In the genomic region with DNA sequence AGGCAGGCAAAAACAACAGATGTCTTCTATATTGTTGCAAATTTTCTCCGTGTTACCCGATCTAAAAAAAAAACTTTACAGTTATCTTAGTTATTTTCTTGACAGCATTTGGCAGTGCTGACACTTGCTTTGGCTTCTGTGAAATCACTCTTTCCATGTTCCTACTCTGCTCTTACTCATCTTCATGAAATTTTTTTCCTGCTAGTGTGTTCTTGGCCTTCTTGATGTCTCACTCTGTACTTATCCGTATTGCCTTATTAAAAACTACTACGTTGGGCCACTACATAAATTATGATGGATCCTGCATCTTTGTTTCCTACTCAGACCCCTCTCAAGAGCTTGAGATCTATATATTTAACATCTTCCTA, we compare ENCODE assay signal across 21 cellular contexts.
DNase-seq lines count a peak whose midpoint lies in the region; ATAC-seq and TF ChIP-seq lines count a peak whose summit lies in the region.
"Had no signal": no experiment of that assay in that cellular context is flagged by ENCODE, and none has a peak within 500 bp of the region (broad histone marks: within the 10 kb centered on the region; RNA-seq: fewer than 3 reads in every experiment).

No MANE protein-coding gene starts in this region.

- H3K4me1 Mint-ChIP-seq in activated naive CD8-positive, alpha-beta T cell treated with anti-CD3 and anti-CD28 coated beads, Interleukin-2, amount 10 ng/mL, durations not matched to agents 7 days and 5 days, result peaks cover 36% of the 10 kb centered on the region

- no peak for ATAC-seq in activated naive CD8-positive, alpha-beta T cell treated with anti-CD3 and anti-CD28 coated beads, Interleukin-2, amount 10 ng/mL, durations not matched to agents 7 days and 5 days (ENCODE audit: low read depth)
- no peak for ATAC-seq in GM21423 (IDR thresholded peaks at IDR 0.05; ENCODE audit: unreplicated experiment)
- ATAC-seq: esophagus mucosa, left ventricle myocardium superior, mucosa of descending colon had no signal

- H3K9me3 Mint-ChIP-seq in activated naive CD8-positive, alpha-beta T cell treated with anti-CD3 and anti-CD28 coated beads, Interleukin-2, amount 10 ng/mL, durations not matched to agents 7 days and 5 days, result peaks cover 4% of the 10 kb centered on the region

- H3K4me3 ChIP-seq in GM12865 (ENCODE audit: low read depth, low read length) (peak overlapping the region; percentile 97), fibroblast of pulmonary artery (replicated peaks; ENCODE audit: low read depth, low read length) (no peak overlapping the region)
- H3K4me3 ChIP-seq: mucosa of descending colon, suprapubic skin had no signal

- H3K27me3 Mint-ChIP-seq in activated naive CD8-positive, alpha-beta T cell treated with anti-CD3 and anti-CD28 coated beads, Interleukin-2, amount 10 ng/mL, durations not matched to agents 7 days and 5 days, result no peaks in the 10 kb centered on the region

- H3K27ac Mint-ChIP-seq in activated naive CD8-positive, alpha-beta T cell treated with anti-CD3 and anti-CD28 coated beads, Interleukin-2, amount 10 ng/mL, durations not matched to agents 7 days and 5 days, result peak overlapping the region; percentile 1

- H3K4me3 Mint-ChIP-seq in activated naive CD8-positive, alpha-beta T cell treated with anti-CD3 and anti-CD28 coated beads, Interleukin-2, amount 10 ng/mL, durations not matched to agents 7 days and 5 days, result no peak overlapping the region

- TF ChIP-seq CTCF in GM12865 (IDR thresholded peaks at IDR 0.05; ENCODE audit: insufficient read depth, low read depth, low read length, missing control alignments), result no peak
- TF ChIP-seq CTCF in fibroblast of pulmonary artery (IDR thresholded peaks at IDR 0.05; ENCODE audit: low read length, missing control alignments), result no peak

- DNase-seq in AG20443 (ENCODE audit: low spot score) (peak; percentile 14), GM12865 (ENCODE audit: low read depth) (no peak), fibroblast of pulmonary artery (ENCODE audit: low read depth) (peak; percentile 43), D341Med (ENCODE audit: low spot score) (no peak), SKM-1 (lab: John Stamatoyannopoulos, UW; ENCODE audit: unreplicated experiment) (no peak), SW480 (ENCODE audit: low spot score) (no peak)
- no peak for DNase-seq in activated naive CD8-positive, alpha-beta T cell treated with anti-CD3 and anti-CD28 coated beads, Interleukin-2, amount 10 ng/mL, durations not matched to agents 7 days and 5 days
- DNase-seq: amniotic stem cell; central memory CD4-positive, alpha-beta T cell; DMS79 treated with DMSO at 0.1 percent for 48 hours; effector CD4-positive, alpha-beta T cell; left ventricle myocardium superior; mucosa of descending colon; NCI-H1417; NCI-H526 treated with DMSO at 0.1 percent for 48 hours; OCI-M1; SHP77; stimulated activated CD8-positive, alpha-beta memory T cell treated with anti-CD3 and anti-CD28 coated beads, Interleukin-4, amount 100 ng/mL, for 48 hours had no signal

- POLR2A ChIA-PET in activated naive CD8-positive, alpha-beta T cell treated with anti-CD3 and anti-CD28 coated beads, Interleukin-2, amount 10 ng/mL, durations not matched to agents 7 days and 5 days (lab: Charles Lee), result no interaction called here

- peaks cover 28% of the 10 kb centered on the region for H3K36me3 Mint-ChIP-seq in activated naive CD8-positive, alpha-beta T cell treated with anti-CD3 and anti-CD28 coated beads, Interleukin-2, amount 10 ng/mL, durations not matched to agents 7 days and 5 days

Comparison
In these comparisons a context has a peak if more than half of its experiments do, and no peak if none do; other contexts are left out.
1. DNase-seq: peak in AG20443 (single experiment) and fibroblast of pulmonary artery (single experiment); none in GM12865 (single experiment), activated naive CD8-positive, alpha-beta T cell treated with anti-CD3 and anti-CD28 coated beads, Interleukin-2, amount 10 ng/mL, durations not matched to agents 7 days and 5 days (single experiment), D341Med (single experiment), SKM-1 (single experiment) and SW480 (single experiment).